ENCODE assay signal across 1 cellular context in genomic region chr4:86927843-86928395, GRCh38.
TF ChIP-seq lines count a peak whose summit lies in the region.

No MANE protein-coding gene starts in this region.

TF ChIP-seq in HepG2, 621 proteins besides CTCF, POLR2A, EP300 and RAD21 (continued from another document and continues in another):
- TF ChIP-seq, protein P1, sequence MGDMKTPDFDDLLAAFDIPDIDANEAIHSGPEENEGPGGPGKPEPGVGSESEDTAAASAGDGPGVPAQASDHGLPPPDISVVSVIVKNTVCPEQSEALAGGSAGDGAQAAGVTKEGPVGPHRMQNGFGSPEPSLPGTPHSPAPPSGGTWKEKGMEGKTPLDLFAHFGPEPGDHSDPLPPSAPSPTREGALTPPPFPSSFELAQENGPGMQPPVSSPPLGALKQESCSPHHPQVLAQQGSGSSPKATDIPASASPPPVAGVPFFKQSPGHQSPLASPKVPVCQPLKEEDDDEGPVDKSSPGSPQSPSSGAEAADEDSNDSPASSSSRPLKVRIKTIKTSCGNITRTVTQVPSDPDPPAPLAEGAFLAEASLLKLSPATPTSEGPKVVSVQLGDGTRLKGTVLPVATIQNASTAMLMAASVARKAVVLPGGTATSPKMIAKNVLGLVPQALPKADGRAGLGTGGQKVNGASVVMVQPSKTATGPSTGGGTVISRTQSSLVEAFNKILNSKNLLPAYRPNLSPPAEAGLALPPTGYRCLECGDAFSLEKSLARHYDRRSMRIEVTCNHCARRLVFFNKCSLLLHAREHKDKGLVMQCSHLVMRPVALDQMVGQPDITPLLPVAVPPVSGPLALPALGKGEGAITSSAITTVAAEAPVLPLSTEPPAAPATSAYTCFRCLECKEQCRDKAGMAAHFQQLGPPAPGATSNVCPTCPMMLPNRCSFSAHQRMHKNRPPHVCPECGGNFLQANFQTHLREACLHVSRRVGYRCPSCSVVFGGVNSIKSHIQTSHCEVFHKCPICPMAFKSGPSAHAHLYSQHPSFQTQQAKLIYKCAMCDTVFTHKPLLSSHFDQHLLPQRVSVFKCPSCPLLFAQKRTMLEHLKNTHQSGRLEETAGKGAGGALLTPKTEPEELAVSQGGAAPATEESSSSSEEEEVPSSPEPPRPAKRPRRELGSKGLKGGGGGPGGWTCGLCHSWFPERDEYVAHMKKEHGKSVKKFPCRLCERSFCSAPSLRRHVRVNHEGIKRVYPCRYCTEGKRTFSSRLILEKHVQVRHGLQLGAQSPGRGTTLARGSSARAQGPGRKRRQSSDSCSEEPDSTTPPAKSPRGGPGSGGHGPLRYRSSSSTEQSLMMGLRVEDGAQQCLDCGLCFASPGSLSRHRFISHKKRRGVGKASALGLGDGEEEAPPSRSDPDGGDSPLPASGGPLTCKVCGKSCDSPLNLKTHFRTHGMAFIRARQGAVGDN (CRISPR knock-in tag; IDR thresholded peaks at IDR 0.05), result no peak
- TF ChIP-seq KAT2B (IDR thresholded peaks at IDR 0.05; ENCODE audit: borderline replicate concordance, low read depth, low read length) (no peak), MIER3 (CRISPR knock-in tag; IDR thresholded peaks at IDR 0.05; ENCODE audit: borderline replicate concordance) (no peak), SP4 (CRISPR knock-in tag; IDR thresholded peaks at IDR 0.05) (no peak), GLI4 (CRISPR knock-in tag; IDR thresholded peaks at IDR 0.05; ENCODE audit: borderline replicate concordance) (no peak), SIX1 (CRISPR knock-in tag; IDR thresholded peaks at IDR 0.05; ENCODE audit: borderline replicate concordance) (peak; percentile 89; the same call in 1 of the 2 replicates), ZBTB33 (CRISPR knock-in tag; IDR thresholded peaks at IDR 0.05) (no peak), STAG1 (CRISPR knock-in tag; IDR thresholded peaks at IDR 0.05) (no peak), TBL1XR1 (IDR thresholded peaks at IDR 0.05; ENCODE audit: borderline replicate concordance, low read length, partially characterized antibody) (no peak), TRIM24 (CRISPR knock-in tag; IDR thresholded peaks at IDR 0.05) (no peak), ZNF510 (CRISPR knock-in tag; IDR thresholded peaks at IDR 0.05; ENCODE audit: low read depth) (no peak), MED13 (CRISPR knock-in tag; IDR thresholded peaks at IDR 0.05) (no peak), ZNF788 (CRISPR knock-in tag; IDR thresholded peaks at IDR 0.05; ENCODE audit: borderline replicate concordance) (no peak), CEBPZ (IDR thresholded peaks at IDR 0.05; ENCODE audit: low read length) (no peak), NCOR1 (IDR thresholded peaks at IDR 0.05; ENCODE audit: borderline replicate concordance, low read length) (no peak), PHB2 (IDR thresholded peaks at IDR 0.05; ENCODE audit: partially characterized antibody) (no peak), ZFY (CRISPR knock-in tag; IDR thresholded peaks at IDR 0.05) (no peak), ZNF331 (CRISPR knock-in tag; IDR thresholded peaks at IDR 0.05) (peak; percentile 16; the same call in 1 of the 2 replicates), SOX6 (IDR thresholded peaks at IDR 0.05) (no peak), SOX6 (CRISPR knock-in tag; IDR thresholded peaks at IDR 0.05) (no peak), ZNF713 (CRISPR knock-in tag; IDR thresholded peaks at IDR 0.05) (no peak), REPIN1 (CRISPR knock-in tag; IDR thresholded peaks at IDR 0.05; ENCODE audit: borderline replicate concordance, low read depth) (no peak), ZFX (CRISPR knock-in tag; IDR thresholded peaks at IDR 0.05; ENCODE audit: low read depth) (no peak), CEBPB (IDR thresholded peaks at IDR 0.05; ENCODE audit: borderline replicate concordance, low read depth, low read length) (peak; percentile 87), JUND (CRISPR knock-in tag; IDR thresholded peaks at IDR 0.05) (no peak), HMGXB3 (CRISPR knock-in tag; IDR thresholded peaks at IDR 0.05; ENCODE audit: borderline replicate concordance) (0 out of 2 replicates have a peak, but pooled peaks have one; percentile 29), ZNF724P (CRISPR knock-in tag; IDR thresholded peaks at IDR 0.05; ENCODE audit: borderline replicate concordance) (no peak), KDM5A (IDR thresholded peaks at IDR 0.05; ENCODE audit: borderline replicate concordance, low read length) (no peak)
- TF ChIP-seq, protein P2, sequence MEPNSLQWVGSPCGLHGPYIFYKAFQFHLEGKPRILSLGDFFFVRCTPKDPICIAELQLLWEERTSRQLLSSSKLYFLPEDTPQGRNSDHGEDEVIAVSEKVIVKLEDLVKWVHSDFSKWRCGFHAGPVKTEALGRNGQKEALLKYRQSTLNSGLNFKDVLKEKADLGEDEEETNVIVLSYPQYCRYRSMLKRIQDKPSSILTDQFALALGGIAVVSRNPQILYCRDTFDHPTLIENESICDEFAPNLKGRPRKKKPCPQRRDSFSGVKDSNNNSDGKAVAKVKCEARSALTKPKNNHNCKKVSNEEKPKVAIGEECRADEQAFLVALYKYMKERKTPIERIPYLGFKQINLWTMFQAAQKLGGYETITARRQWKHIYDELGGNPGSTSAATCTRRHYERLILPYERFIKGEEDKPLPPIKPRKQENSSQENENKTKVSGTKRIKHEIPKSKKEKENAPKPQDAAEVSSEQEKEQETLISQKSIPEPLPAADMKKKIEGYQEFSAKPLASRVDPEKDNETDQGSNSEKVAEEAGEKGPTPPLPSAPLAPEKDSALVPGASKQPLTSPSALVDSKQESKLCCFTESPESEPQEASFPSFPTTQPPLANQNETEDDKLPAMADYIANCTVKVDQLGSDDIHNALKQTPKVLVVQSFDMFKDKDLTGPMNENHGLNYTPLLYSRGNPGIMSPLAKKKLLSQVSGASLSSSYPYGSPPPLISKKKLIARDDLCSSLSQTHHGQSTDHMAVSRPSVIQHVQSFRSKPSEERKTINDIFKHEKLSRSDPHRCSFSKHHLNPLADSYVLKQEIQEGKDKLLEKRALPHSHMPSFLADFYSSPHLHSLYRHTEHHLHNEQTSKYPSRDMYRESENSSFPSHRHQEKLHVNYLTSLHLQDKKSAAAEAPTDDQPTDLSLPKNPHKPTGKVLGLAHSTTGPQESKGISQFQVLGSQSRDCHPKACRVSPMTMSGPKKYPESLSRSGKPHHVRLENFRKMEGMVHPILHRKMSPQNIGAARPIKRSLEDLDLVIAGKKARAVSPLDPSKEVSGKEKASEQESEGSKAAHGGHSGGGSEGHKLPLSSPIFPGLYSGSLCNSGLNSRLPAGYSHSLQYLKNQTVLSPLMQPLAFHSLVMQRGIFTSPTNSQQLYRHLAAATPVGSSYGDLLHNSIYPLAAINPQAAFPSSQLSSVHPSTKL (CRISPR knock-in tag; IDR thresholded peaks at IDR 0.05), result peak; percentile 32; the same call in 1 of the 2 replicates
- TF ChIP-seq, protein P3, sequence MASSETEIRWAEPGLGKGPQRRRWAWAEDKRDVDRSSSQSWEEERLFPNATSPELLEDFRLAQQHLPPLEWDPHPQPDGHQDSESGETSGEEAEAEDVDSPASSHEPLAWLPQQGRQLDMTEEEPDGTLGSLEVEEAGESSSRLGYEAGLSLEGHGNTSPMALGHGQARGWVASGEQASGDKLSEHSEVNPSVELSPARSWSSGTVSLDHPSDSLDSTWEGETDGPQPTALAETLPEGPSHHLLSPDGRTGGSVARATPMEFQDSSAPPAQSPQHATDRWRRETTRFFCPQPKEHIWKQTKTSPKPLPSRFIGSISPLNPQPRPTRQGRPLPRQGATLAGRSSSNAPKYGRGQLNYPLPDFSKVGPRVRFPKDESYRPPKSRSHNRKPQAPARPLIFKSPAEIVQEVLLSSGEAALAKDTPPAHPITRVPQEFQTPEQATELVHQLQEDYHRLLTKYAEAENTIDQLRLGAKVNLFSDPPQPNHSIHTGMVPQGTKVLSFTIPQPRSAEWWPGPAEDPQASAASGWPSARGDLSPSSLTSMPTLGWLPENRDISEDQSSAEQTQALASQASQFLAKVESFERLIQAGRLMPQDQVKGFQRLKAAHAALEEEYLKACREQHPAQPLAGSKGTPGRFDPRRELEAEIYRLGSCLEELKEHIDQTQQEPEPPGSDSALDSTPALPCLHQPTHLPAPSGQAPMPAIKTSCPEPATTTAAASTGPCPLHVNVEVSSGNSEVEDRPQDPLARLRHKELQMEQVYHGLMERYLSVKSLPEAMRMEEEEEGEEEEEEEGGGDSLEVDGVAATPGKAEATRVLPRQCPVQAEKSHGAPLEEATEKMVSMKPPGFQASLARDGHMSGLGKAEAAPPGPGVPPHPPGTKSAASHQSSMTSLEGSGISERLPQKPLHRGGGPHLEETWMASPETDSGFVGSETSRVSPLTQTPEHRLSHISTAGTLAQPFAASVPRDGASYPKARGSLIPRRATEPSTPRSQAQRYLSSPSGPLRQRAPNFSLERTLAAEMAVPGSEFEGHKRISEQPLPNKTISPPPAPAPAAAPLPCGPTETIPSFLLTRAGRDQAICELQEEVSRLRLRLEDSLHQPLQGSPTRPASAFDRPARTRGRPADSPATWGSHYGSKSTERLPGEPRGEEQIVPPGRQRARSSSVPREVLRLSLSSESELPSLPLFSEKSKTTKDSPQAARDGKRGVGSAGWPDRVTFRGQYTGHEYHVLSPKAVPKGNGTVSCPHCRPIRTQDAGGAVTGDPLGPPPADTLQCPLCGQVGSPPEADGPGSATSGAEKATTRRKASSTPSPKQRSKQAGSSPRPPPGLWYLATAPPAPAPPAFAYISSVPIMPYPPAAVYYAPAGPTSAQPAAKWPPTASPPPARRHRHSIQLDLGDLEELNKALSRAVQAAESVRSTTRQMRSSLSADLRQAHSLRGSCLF (CRISPR knock-in tag; IDR thresholded peaks at IDR 0.05; ENCODE audit: borderline replicate concordance), result no peak
